Comparison of ENCODE assay signal across 8 cellular contexts in the genomic region with DNA sequence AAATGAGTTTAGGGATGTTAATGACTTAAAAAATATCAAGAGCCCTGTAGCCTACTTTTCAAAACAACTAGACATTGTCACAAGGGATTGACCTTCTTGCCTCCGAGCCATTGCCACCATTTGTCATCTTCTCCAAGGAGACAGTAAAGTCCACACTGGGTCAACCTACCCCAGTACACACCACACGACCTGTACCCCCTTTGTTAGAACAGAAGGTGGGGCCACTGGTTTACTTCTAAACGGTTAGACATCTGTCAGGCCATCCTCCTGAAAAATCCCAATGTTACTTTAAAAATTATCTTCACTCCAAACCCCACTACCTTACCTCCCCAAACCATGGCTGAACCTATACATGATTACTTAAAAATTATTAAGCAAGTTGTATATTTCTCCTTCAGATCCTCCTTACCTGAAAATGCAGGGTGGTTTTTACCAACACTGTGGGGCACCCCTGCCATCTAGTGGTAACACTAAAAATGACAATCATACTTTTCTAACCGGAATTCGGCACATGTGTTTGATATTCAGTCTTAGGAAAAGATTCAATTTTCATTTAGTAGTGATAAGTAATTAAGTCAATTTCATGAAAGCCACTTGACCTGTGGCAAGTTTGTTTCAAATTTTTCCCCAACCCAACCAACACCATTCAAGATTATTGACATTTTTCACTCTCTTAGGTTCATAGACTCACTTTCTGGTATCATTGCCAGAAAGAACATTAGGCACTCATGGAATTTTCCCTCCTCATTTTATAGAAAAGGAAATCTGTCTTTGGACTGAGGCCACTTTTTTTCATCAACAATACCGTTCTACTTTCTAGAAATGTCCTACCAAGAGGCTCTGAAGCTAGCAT.
A peak's percentile ranks its signal among the peaks of the same experiment; 100 is the strongest.
DNase-seq lines count a peak whose midpoint lies in the region; ATAC-seq, FAIRE-seq and TF ChIP-seq lines count a peak whose summit lies in the region.

No MANE protein-coding gene starts in this region.

- CTCF ChIA-PET in IMR-90 (lab: Yijun Ruan, JAX): no interaction called here

- TF ChIP-seq CTCF in GM13977 (IDR thresholded peaks at IDR 0.05; ENCODE audit: extremely low read depth, insufficient read depth, missing control alignments): peak; percentile 68
- peak; percentile 73 for TF ChIP-seq CTCF in IMR-90 (conservative IDR thresholded peaks at IDR 0.05; ENCODE audit: low read depth, low read length)
- TF ChIP-seq CTCF in choroid plexus epithelial cell (conservative IDR thresholded peaks at IDR 0.05; ENCODE audit: low read depth, low read length): peak; percentile 78

- no peak overlapping the region for H3K56ac ChIP-seq in IMR-90 (ENCODE audit: extremely low read depth, insufficient read depth, low read length)

- H3K4me1 ChIP-seq in CD4-positive, CD25-positive, alpha-beta regulatory T cell (ENCODE audit: control insufficient read depth, insufficient read depth, low read length, poor library complexity, severe bottlenecking): no peaks in the 10 kb centered on the region
- no peaks in the 10 kb centered on the region for H3K4me1 ChIP-seq in IMR-90 (ENCODE audit: control insufficient read depth, insufficient read depth, low read length)

- no peak overlapping the region for H2BK5ac ChIP-seq in IMR-90 (ENCODE audit: low read depth, low read length, poor library complexity, severe bottlenecking)

- no peak overlapping the region for H2BK15ac ChIP-seq in IMR-90 (ENCODE audit: low read depth, low read length)

- no peak for TF ChIP-seq POLR2A in IMR-90 (IDR thresholded peaks at IDR 0.05; ENCODE audit: low read depth, low read length)

- H3K9me3 ChIP-seq in CD4-positive, CD25-positive, alpha-beta regulatory T cell (ENCODE audit: control insufficient read depth in 2 of 2, low read length in 2 of 2): no peaks in the 10 kb centered on the region
- H3K9me3 ChIP-seq in IMR-90 (ENCODE audit: control insufficient read depth, insufficient read depth, low read length): no peaks in the 10 kb centered on the region

- no peaks in the 10 kb centered on the region for H3K79me1 ChIP-seq in IMR-90 (ENCODE audit: low read depth in 1 of 2, low read length in 2 of 2)

- H3K18ac ChIP-seq in IMR-90 (ENCODE audit: low read depth, low read length): no peak overlapping the region

- H3K9ac ChIP-seq in IMR-90 (ENCODE audit: low read depth, low read length): no peak overlapping the region

- H3K4me2 ChIP-seq in IMR-90 (ENCODE audit: low read depth, low read length): no peak overlapping the region

- no peak overlapping the region for H4K91ac ChIP-seq in IMR-90 (ENCODE audit: insufficient read depth, low read depth, low read length)

- no peak overlapping the region for H3K4me3 ChIP-seq in CD4-positive, CD25-positive, alpha-beta regulatory T cell (ENCODE audit: low read depth, low read length)
- H3K4me3 ChIP-seq in IMR-90 (ENCODE audit: insufficient read depth, low read depth, low read length) (no peak overlapping the region), choroid plexus epithelial cell (ENCODE audit: low read depth, low read length) (no peak overlapping the region)

- POLR2A ChIA-PET in IMR-90 (lab: Charles Lee; ENCODE audit: unreplicated experiment): no interaction called here

- peaks cover 21% of the 10 kb centered on the region for H3K27me3 Mint-ChIP-seq in CD4-positive, CD25-positive, alpha-beta regulatory T cell

- no peaks in the 10 kb centered on the region for H3K9me3 Mint-ChIP-seq in CD4-positive, CD25-positive, alpha-beta regulatory T cell

- H3K27ac ChIP-seq in CD4-positive, CD25-positive, alpha-beta regulatory T cell (ENCODE audit: insufficient read depth, low read length, poor library complexity, severe bottlenecking): no peak overlapping the region
- no peak overlapping the region for H3K27ac ChIP-seq in IMR-90 (ENCODE audit: insufficient read depth, low read length)

- no peak overlapping the region for H2AK5ac ChIP-seq in IMR-90 (ENCODE audit: low read depth, low read length)

- FAIRE-seq in urothelium cell line (lab: Jason Lieb, UNC): peak; percentile 59

- no peak overlapping the region for H2AFZ ChIP-seq in IMR-90 (replicated peaks; ENCODE audit: low read length, poor library complexity)

- H3K4me3 Mint-ChIP-seq in CD4-positive, CD25-positive, alpha-beta regulatory T cell: no peak overlapping the region

- no peak overlapping the region for H3K23ac ChIP-seq in IMR-90 (ENCODE audit: low read depth, low read length)

- in situ Hi-C loops in GM13977 (cut with MboI; ENCODE audit: low pct_unique_long_range_greater_than_20kb, low sequenced_read_pairs, unreplicated experiment): loop anchor here (25.0 kb wide), 2 partner anchors 370 to 1870 kb away; no protein-coding TSS in a partner anchor
- in situ Hi-C loops in IMR-90 (cut with MboI; ENCODE audit: low sequenced_read_pairs): loop anchor here (10.0 kb wide), 1 partner anchor 1878 kb away; no protein-coding TSS in a partner anchor

- H2BK20ac ChIP-seq in IMR-90 (ENCODE audit: low read depth, low read length): no peak overlapping the region

- no peaks in the 10 kb centered on the region for H3K9me1 ChIP-seq in IMR-90 (ENCODE audit: insufficient read depth, low read length)

- H3K27me3 ChIP-seq in CD4-positive, CD25-positive, alpha-beta regulatory T cell (ENCODE audit: control insufficient read depth, insufficient read depth, low read length): no peaks in the 10 kb centered on the region
- peaks cover 6% of the 10 kb centered on the region for H3K27me3 ChIP-seq in IMR-90 (ENCODE audit: control insufficient read depth, insufficient read depth, low read length)

- no peaks in the 10 kb centered on the region for H3K4me1 Mint-ChIP-seq in CD4-positive, CD25-positive, alpha-beta regulatory T cell

- peak; percentile 84 for TF ChIP-seq RAD21 in IMR-90 (IDR thresholded peaks at IDR 0.05; ENCODE audit: low read length)

- 50% methylated on average over 1 of the region's 6 CpGs; no CpG with 5 or more reads in 1 of the 2 experiments for WGBS in IMR-90 (ENCODE audit: extremely low coverage in 2 of 2, insufficient read length in 1 of 2), 2 experiments

- no peak for ATAC-seq in CD4-positive, CD25-positive, alpha-beta regulatory T cell (ENCODE audit: low read depth in 2 of 2)
- peak; percentile 74 for ATAC-seq in IMR-90 (ENCODE audit: low read depth)

- DNase-seq in CD4-positive, CD25-positive, alpha-beta regulatory T cell: peak; percentile 9 to 54 (median 42)
- DNase-seq in GM13977 (ENCODE audit: low spot score) (peak; percentile 20), IMR-90 (peak; percentile 30), RPMI7951 (ENCODE audit: low read depth) (peak; percentile 29), choroid plexus epithelial cell (ENCODE audit: low read depth) (peak; percentile 67), lung microvascular endothelial cell (ENCODE audit: low read depth in 2 of 2) (peak; percentile 42 to 49), urothelium cell line (ENCODE audit: low spot score) (peak; percentile 53), occipital lobe (lab: John Stamatoyannopoulos, UW) (no peak)

- no peak overlapping the region for H3K27ac Mint-ChIP-seq in CD4-positive, CD25-positive, alpha-beta regulatory T cell

- no peak overlapping the region for H2BK120ac ChIP-seq in IMR-90 (ENCODE audit: low read depth, low read length)

- no peak overlapping the region for H2AK9ac ChIP-seq in IMR-90 (replicated peaks; ENCODE audit: low read depth, low read length, poor library complexity)

- dilution Hi-C loops in IMR-90 (cut with HindIII; ENCODE audit: low sequenced_read_pairs, unreplicated experiment): no loop called here

- no peaks in the 10 kb centered on the region for H4K20me1 ChIP-seq in IMR-90 (ENCODE audit: insufficient read depth, low read length)

- BruUV-seq in IMR-90 (replicated peaks; lab: Mats Ljungman, UMichigan): no TSS peak

- H4K8ac ChIP-seq in IMR-90 (ENCODE audit: low read depth in 2 of 2, low read length in 2 of 2): no peak overlapping the region

- H3K36me3 ChIP-seq in CD4-positive, CD25-positive, alpha-beta regulatory T cell (ENCODE audit: control insufficient read depth, insufficient read depth, low read length): no peaks in the 10 kb centered on the region
- no peaks in the 10 kb centered on the region for H3K36me3 ChIP-seq in IMR-90 (ENCODE audit: control insufficient read depth, insufficient read depth, low read length)

- H3K36me3 Mint-ChIP-seq in CD4-positive, CD25-positive, alpha-beta regulatory T cell: no peaks in the 10 kb centered on the region

- no peak overlapping the region for H3K14ac ChIP-seq in IMR-90 (replicated peaks; ENCODE audit: low read depth, low read length)

- intact Hi-C loops in IMR-90 (cut with micrococcal nuclease): loop anchor here (1.0 to 10.0 kb wide), 2 partner anchors 1018 to 1869 kb away; no protein-coding TSS in a partner anchor

- H4K5ac ChIP-seq in IMR-90 (ENCODE audit: low read depth, low read length): no peak overlapping the region

- no peak overlapping the region for H3K4ac ChIP-seq in IMR-90 (ENCODE audit: low read depth, low read length)

TF ChIP-seq in IMR-90, 13 proteins besides CTCF, POLR2A, EP300 and RAD21:
- TF ChIP-seq MAFK (IDR thresholded peaks at IDR 0.05; ENCODE audit: low read depth, low read length): no peak
- no peak for TF ChIP-seq CEBPB (IDR thresholded peaks at IDR 0.05; ENCODE audit: low read depth, low read length)
- TF ChIP-seq NFE2L2 (IDR thresholded peaks at IDR 0.05; ENCODE audit: low read depth, low read length): no peak
- no peak for TF ChIP-seq RCOR1 (IDR thresholded peaks at IDR 0.05; ENCODE audit: insufficient replicate concordance, low read length)
- peak; percentile 64 for TF ChIP-seq SMC3 (IDR thresholded peaks at IDR 0.05; ENCODE audit: low read depth, low read length)
- TF ChIP-seq USF2 (IDR thresholded peaks at IDR 0.05; ENCODE audit: low read depth, low read length): no peak
- TF ChIP-seq MXI1 (IDR thresholded peaks at IDR 0.05; ENCODE audit: borderline replicate concordance, low read depth, low read length): no peak
